1 cellular context compared by ENCODE assay signal in the genomic region with DNA sequence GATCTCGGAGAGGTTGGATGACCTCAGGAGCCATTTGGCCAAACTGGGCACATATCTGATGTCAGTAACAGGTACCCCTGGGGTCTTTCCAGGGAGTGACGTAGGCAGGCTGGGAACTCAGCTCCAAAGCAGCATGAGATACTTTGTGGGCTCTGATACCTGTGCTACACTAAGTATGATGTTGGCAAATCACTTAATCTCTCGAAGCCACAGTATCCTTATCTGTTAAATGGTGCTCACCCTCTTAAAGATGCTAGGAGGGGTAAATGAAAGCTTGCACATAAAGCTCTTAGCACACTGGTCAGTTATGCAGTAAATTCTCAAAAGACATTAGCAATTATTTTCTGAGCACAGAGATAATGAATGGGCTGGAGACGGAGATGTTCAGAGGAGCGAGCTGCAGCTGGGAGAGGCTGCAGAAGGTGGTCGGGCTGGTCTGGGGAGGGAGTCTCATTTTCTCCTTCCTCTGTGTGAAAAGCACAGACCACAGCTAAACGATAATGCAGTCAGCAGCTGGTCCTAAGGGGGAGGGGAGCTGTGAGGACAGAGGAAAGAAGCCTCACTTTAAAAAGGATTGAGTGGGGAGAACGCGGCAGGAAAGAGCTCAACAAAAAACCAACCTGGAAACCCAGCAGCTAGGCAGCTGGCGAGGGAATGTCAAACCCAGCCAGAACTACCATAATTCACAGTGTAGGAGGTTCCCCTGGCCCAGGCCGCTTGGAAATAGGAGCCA.
TF ChIP-seq lines count a peak whose summit lies in the region.

No MANE protein-coding gene starts in this region.

TF ChIP-seq in SK-N-SH, 30 proteins besides CTCF, POLR2A, EP300 and RAD21:
- TF ChIP-seq JUND (IDR thresholded peaks at IDR 0.05) (no peak), RXRA (IDR thresholded peaks at IDR 0.05; ENCODE audit: borderline replicate concordance, low read depth) (no peak), NRF1 (IDR thresholded peaks at IDR 0.05; ENCODE audit: low read depth, low read length) (no peak), MXI1 (IDR thresholded peaks at IDR 0.05; ENCODE audit: low read depth, low read length) (no peak), YY1 (IDR thresholded peaks at IDR 0.05; ENCODE audit: low read depth) (no peak), FOSL2 (IDR thresholded peaks at IDR 0.05; ENCODE audit: borderline replicate concordance, low read depth) (no peak), ELF1 (IDR thresholded peaks at IDR 0.05) (no peak), CHD2 (IDR thresholded peaks at IDR 0.05; ENCODE audit: low read length, partially characterized antibody) (no peak), FOXM1 (IDR thresholded peaks at IDR 0.05; ENCODE audit: low read depth) (no peak), SMC3 (IDR thresholded peaks at IDR 0.05; ENCODE audit: low read depth, low read length) (no peak), MEF2A (IDR thresholded peaks at IDR 0.05; ENCODE audit: borderline replicate concordance, low read depth) (no peak), RCOR1 (IDR thresholded peaks at IDR 0.05; ENCODE audit: low read length) (no peak), TCF12 (IDR thresholded peaks at IDR 0.05) (no peak), GATA2 (CRISPR knock-in tag; IDR thresholded peaks at IDR 0.05) (no peak)
- TF ChIP-seq, protein P1, sequence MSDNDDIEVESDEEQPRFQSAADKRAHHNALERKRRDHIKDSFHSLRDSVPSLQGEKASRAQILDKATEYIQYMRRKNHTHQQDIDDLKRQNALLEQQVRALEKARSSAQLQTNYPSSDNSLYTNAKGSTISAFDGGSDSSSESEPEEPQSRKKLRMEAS (IDR thresholded peaks at IDR 0.05; ENCODE audit: low read depth): no peak
- TF ChIP-seq, protein P2, sequence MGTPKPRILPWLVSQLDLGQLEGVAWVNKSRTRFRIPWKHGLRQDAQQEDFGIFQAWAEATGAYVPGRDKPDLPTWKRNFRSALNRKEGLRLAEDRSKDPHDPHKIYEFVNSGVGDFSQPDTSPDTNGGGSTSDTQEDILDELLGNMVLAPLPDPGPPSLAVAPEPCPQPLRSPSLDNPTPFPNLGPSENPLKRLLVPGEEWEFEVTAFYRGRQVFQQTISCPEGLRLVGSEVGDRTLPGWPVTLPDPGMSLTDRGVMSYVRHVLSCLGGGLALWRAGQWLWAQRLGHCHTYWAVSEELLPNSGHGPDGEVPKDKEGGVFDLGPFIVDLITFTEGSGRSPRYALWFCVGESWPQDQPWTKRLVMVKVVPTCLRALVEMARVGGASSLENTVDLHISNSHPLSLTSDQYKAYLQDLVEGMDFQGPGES (IDR thresholded peaks at IDR 0.05; ENCODE audit: low read depth, low read length): no peak
- TF ChIP-seq, protein P3, sequence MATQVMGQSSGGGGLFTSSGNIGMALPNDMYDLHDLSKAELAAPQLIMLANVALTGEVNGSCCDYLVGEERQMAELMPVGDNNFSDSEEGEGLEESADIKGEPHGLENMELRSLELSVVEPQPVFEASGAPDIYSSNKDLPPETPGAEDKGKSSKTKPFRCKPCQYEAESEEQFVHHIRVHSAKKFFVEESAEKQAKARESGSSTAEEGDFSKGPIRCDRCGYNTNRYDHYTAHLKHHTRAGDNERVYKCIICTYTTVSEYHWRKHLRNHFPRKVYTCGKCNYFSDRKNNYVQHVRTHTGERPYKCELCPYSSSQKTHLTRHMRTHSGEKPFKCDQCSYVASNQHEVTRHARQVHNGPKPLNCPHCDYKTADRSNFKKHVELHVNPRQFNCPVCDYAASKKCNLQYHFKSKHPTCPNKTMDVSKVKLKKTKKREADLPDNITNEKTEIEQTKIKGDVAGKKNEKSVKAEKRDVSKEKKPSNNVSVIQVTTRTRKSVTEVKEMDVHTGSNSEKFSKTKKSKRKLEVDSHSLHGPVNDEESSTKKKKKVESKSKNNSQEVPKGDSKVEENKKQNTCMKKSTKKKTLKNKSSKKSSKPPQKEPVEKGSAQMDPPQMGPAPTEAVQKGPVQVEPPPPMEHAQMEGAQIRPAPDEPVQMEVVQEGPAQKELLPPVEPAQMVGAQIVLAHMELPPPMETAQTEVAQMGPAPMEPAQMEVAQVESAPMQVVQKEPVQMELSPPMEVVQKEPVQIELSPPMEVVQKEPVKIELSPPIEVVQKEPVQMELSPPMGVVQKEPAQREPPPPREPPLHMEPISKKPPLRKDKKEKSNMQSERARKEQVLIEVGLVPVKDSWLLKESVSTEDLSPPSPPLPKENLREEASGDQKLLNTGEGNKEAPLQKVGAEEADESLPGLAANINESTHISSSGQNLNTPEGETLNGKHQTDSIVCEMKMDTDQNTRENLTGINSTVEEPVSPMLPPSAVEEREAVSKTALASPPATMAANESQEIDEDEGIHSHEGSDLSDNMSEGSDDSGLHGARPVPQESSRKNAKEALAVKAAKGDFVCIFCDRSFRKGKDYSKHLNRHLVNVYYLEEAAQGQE (IDR thresholded peaks at IDR 0.05; ENCODE audit: low read depth, low read length): no peak
- TF ChIP-seq, protein P4, sequence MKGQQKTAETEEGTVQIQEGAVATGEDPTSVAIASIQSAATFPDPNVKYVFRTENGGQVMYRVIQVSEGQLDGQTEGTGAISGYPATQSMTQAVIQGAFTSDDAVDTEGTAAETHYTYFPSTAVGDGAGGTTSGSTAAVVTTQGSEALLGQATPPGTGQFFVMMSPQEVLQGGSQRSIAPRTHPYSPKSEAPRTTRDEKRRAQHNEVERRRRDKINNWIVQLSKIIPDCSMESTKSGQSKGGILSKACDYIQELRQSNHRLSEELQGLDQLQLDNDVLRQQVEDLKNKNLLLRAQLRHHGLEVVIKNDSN (IDR thresholded peaks at IDR 0.05; ENCODE audit: borderline replicate concordance, low read depth): no peak
- TF ChIP-seq, protein P5, sequence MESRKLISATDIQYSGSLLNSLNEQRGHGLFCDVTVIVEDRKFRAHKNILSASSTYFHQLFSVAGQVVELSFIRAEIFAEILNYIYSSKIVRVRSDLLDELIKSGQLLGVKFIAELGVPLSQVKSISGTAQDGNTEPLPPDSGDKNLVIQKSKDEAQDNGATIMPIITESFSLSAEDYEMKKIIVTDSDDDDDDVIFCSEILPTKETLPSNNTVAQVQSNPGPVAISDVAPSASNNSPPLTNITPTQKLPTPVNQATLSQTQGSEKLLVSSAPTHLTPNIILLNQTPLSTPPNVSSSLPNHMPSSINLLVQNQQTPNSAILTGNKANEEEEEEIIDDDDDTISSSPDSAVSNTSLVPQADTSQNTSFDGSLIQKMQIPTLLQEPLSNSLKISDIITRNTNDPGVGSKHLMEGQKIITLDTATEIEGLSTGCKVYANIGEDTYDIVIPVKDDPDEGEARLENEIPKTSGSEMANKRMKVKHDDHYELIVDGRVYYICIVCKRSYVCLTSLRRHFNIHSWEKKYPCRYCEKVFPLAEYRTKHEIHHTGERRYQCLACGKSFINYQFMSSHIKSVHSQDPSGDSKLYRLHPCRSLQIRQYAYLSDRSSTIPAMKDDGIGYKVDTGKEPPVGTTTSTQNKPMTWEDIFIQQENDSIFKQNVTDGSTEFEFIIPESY (IDR thresholded peaks at IDR 0.05; ENCODE audit: borderline replicate concordance, low read depth): no peak
